ENCODE assay signal across 1 cellular context in the genomic region with DNA sequence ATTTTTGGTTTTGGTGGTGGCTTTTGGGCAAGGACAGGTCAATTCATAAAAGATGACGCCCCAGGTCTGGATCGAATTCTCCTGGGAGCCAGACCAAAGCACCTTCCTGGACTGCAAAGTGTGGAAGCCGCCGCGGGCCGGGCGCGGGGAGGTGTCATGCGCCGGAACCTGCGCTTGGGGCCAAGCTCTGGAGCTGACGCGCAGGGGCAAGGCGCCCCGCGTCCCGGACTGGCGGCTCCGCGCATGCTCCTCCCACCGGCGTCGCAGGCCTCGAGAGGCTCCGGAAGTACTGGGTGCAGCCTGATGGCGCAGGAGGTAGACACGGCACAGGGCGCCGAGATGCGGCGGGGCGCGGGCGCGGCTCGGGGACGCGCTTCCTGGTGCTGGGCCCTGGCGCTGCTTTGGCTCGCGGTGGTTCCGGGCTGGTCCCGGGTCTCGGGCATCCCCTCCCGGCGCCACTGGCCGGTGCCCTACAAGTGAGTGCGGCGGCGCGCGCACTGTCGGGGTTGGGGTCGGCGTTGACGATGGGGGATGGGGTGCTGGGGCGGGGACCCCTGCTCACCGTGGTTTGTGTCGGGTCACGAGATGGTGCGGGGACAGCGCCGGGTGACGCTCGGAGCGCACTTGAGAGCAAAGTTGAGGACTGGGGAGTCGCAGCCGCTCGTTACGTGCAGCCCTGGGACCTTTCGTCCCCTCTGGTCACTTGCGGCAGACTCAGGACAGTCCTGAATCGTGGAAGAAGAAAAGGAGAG.
A peak's percentile ranks its signal among the peaks of the same experiment; 100 is the strongest.
TF ChIP-seq lines count a peak whose summit lies in the region.

A gene (plus strand): TSS at position 286 of the 752 bp plus-strand sequence. CDS start 18 bp downstream, at position 304.

TF ChIP-seq in K562, 482 proteins besides CTCF, POLR2A, EP300 and RAD21 (continued from another document and continues in another):
- TF ChIP-seq, protein P1, sequence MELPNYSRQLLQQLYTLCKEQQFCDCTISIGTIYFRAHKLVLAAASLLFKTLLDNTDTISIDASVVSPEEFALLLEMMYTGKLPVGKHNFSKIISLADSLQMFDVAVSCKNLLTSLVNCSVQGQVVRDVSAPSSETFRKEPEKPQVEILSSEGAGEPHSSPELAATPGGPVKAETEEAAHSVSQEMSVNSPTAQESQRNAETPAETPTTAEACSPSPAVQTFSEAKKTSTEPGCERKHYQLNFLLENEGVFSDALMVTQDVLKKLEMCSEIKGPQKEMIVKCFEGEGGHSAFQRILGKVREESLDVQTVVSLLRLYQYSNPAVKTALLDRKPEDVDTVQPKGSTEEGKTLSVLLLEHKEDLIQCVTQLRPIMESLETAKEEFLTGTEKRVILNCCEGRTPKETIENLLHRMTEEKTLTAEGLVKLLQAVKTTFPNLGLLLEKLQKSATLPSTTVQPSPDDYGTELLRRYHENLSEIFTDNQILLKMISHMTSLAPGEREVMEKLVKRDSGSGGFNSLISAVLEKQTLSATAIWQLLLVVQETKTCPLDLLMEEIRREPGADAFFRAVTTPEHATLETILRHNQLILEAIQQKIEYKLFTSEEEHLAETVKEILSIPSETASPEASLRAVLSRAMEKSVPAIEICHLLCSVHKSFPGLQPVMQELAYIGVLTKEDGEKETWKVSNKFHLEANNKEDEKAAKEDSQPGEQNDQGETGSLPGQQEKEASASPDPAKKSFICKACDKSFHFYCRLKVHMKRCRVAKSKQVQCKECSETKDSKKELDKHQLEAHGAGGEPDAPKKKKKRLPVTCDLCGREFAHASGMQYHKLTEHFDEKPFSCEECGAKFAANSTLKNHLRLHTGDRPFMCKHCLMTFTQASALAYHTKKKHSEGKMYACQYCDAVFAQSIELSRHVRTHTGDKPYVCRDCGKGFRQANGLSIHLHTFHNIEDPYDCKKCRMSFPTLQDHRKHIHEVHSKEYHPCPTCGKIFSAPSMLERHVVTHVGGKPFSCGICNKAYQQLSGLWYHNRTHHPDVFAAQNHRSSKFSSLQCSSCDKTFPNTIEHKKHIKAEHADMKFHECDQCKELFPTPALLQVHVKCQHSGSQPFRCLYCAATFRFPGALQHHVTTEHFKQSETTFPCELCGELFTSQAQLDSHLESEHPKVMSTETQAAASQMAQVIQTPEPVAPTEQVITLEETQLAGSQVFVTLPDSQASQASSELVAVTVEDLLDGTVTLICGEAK (IDR thresholded peaks at IDR 0.05) = peak; percentile 78
- TF ChIP-seq, protein P1 (CRISPR knock-in tag; IDR thresholded peaks at IDR 0.05) = no peak
- no peak for TF ChIP-seq NCOR1 (IDR thresholded peaks at IDR 0.05)
- TF ChIP-seq, protein P2, sequence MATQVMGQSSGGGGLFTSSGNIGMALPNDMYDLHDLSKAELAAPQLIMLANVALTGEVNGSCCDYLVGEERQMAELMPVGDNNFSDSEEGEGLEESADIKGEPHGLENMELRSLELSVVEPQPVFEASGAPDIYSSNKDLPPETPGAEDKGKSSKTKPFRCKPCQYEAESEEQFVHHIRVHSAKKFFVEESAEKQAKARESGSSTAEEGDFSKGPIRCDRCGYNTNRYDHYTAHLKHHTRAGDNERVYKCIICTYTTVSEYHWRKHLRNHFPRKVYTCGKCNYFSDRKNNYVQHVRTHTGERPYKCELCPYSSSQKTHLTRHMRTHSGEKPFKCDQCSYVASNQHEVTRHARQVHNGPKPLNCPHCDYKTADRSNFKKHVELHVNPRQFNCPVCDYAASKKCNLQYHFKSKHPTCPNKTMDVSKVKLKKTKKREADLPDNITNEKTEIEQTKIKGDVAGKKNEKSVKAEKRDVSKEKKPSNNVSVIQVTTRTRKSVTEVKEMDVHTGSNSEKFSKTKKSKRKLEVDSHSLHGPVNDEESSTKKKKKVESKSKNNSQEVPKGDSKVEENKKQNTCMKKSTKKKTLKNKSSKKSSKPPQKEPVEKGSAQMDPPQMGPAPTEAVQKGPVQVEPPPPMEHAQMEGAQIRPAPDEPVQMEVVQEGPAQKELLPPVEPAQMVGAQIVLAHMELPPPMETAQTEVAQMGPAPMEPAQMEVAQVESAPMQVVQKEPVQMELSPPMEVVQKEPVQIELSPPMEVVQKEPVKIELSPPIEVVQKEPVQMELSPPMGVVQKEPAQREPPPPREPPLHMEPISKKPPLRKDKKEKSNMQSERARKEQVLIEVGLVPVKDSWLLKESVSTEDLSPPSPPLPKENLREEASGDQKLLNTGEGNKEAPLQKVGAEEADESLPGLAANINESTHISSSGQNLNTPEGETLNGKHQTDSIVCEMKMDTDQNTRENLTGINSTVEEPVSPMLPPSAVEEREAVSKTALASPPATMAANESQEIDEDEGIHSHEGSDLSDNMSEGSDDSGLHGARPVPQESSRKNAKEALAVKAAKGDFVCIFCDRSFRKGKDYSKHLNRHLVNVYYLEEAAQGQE (CRISPR knock-in tag; IDR thresholded peaks at IDR 0.05; ENCODE audit: low read depth) = no peak
- TF ChIP-seq, protein P3, sequence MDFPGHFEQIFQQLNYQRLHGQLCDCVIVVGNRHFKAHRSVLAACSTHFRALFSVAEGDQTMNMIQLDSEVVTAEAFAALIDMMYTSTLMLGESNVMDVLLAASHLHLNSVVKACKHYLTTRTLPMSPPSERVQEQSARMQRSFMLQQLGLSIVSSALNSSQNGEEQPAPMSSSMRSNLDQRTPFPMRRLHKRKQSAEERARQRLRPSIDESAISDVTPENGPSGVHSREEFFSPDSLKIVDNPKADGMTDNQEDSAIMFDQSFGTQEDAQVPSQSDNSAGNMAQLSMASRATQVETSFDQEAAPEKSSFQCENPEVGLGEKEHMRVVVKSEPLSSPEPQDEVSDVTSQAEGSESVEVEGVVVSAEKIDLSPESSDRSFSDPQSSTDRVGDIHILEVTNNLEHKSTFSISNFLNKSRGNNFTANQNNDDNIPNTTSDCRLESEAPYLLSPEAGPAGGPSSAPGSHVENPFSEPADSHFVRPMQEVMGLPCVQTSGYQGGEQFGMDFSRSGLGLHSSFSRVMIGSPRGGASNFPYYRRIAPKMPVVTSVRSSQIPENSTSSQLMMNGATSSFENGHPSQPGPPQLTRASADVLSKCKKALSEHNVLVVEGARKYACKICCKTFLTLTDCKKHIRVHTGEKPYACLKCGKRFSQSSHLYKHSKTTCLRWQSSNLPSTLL (IDR thresholded peaks at IDR 0.05) = no peak
- TF ChIP-seq ZNF121 (CRISPR knock-in tag; conservative IDR thresholded peaks at IDR 0.05) = no peak
- TF ChIP-seq, protein P4, sequence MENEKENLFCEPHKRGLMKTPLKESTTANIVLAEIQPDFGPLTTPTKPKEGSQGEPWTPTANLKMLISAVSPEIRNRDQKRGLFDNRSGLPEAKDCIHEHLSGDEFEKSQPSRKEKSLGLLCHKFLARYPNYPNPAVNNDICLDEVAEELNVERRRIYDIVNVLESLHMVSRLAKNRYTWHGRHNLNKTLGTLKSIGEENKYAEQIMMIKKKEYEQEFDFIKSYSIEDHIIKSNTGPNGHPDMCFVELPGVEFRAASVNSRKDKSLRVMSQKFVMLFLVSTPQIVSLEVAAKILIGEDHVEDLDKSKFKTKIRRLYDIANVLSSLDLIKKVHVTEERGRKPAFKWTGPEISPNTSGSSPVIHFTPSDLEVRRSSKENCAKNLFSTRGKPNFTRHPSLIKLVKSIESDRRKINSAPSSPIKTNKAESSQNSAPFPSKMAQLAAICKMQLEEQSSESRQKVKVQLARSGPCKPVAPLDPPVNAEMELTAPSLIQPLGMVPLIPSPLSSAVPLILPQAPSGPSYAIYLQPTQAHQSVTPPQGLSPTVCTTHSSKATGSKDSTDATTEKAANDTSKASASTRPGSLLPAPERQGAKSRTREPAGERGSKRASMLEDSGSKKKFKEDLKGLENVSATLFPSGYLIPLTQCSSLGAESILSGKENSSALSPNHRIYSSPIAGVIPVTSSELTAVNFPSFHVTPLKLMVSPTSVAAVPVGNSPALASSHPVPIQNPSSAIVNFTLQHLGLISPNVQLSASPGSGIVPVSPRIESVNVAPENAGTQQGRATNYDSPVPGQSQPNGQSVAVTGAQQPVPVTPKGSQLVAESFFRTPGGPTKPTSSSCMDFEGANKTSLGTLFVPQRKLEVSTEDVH (IDR thresholded peaks at IDR 0.05; ENCODE audit: low read depth, partially characterized antibody) = peak; percentile 59
- TF ChIP-seq, protein P5, sequence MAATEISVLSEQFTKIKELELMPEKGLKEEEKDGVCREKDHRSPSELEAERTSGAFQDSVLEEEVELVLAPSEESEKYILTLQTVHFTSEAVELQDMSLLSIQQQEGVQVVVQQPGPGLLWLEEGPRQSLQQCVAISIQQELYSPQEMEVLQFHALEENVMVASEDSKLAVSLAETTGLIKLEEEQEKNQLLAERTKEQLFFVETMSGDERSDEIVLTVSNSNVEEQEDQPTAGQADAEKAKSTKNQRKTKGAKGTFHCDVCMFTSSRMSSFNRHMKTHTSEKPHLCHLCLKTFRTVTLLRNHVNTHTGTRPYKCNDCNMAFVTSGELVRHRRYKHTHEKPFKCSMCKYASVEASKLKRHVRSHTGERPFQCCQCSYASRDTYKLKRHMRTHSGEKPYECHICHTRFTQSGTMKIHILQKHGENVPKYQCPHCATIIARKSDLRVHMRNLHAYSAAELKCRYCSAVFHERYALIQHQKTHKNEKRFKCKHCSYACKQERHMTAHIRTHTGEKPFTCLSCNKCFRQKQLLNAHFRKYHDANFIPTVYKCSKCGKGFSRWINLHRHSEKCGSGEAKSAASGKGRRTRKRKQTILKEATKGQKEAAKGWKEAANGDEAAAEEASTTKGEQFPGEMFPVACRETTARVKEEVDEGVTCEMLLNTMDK (IDR thresholded peaks at IDR 0.05; ENCODE audit: borderline replicate concordance, insufficient read depth, low read depth, low read length, poor library complexity, severe bottlenecking) = peak; percentile 11
- TF ChIP-seq, protein P6, sequence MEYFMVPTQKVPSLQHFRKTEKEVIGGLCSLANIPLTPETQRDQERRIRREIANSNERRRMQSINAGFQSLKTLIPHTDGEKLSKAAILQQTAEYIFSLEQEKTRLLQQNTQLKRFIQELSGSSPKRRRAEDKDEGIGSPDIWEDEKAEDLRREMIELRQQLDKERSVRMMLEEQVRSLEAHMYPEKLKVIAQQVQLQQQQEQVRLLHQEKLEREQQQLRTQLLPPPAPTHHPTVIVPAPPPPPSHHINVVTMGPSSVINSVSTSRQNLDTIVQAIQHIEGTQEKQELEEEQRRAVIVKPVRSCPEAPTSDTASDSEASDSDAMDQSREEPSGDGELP (CRISPR knock-in tag; IDR thresholded peaks at IDR 0.05; ENCODE audit: borderline replicate concordance) = peak; percentile 52; the same call in 1 of the 2 replicates
- TF ChIP-seq POLR2H (tag; IDR thresholded peaks at IDR 0.05; ENCODE audit: low read depth) = peak; percentile 77
- TF ChIP-seq, protein P7, sequence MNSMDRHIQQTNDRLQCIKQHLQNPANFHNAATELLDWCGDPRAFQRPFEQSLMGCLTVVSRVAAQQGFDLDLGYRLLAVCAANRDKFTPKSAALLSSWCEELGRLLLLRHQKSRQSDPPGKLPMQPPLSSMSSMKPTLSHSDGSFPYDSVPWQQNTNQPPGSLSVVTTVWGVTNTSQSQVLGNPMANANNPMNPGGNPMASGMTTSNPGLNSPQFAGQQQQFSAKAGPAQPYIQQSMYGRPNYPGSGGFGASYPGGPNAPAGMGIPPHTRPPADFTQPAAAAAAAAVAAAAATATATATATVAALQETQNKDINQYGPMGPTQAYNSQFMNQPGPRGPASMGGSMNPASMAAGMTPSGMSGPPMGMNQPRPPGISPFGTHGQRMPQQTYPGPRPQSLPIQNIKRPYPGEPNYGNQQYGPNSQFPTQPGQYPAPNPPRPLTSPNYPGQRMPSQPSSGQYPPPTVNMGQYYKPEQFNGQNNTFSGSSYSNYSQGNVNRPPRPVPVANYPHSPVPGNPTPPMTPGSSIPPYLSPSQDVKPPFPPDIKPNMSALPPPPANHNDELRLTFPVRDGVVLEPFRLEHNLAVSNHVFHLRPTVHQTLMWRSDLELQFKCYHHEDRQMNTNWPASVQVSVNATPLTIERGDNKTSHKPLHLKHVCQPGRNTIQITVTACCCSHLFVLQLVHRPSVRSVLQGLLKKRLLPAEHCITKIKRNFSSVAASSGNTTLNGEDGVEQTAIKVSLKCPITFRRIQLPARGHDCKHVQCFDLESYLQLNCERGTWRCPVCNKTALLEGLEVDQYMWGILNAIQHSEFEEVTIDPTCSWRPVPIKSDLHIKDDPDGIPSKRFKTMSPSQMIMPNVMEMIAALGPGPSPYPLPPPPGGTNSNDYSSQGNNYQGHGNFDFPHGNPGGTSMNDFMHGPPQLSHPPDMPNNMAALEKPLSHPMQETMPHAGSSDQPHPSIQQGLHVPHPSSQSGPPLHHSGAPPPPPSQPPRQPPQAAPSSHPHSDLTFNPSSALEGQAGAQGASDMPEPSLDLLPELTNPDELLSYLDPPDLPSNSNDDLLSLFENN (IDR thresholded peaks at IDR 0.05; ENCODE audit: low read depth in 2 of 2, low read length in 2 of 2) = no peak
- no peak for TF ChIP-seq NR4A1 (CRISPR knock-in tag; IDR thresholded peaks at IDR 0.05)
- no peak for TF ChIP-seq NR4A1 (tag; IDR thresholded peaks at IDR 0.05)
- peak; percentile 84 for TF ChIP-seq ATF1 (CRISPR knock-in tag; IDR thresholded peaks at IDR 0.05)
- TF ChIP-seq ATF1 (tag; IDR thresholded peaks at IDR 0.05) = peak; percentile 95
- TF ChIP-seq, protein P8, sequence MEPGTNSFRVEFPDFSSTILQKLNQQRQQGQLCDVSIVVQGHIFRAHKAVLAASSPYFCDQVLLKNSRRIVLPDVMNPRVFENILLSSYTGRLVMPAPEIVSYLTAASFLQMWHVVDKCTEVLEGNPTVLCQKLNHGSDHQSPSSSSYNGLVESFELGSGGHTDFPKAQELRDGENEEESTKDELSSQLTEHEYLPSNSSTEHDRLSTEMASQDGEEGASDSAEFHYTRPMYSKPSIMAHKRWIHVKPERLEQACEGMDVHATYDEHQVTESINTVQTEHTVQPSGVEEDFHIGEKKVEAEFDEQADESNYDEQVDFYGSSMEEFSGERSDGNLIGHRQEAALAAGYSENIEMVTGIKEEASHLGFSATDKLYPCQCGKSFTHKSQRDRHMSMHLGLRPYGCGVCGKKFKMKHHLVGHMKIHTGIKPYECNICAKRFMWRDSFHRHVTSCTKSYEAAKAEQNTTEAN (CRISPR knock-in tag; IDR thresholded peaks at IDR 0.05) = no peak
- no peak for TF ChIP-seq ZNF436 (CRISPR knock-in tag; IDR thresholded peaks at IDR 0.05)
- TF ChIP-seq HCFC1 (IDR thresholded peaks at IDR 0.05; ENCODE audit: low read depth, low read length) = peak; percentile 78
- TF ChIP-seq HNRNPL (IDR thresholded peaks at IDR 0.05; ENCODE audit: low read depth, low read length) = no peak
